27 cellular contexts compared by ENCODE assay signal in the genomic region with DNA sequence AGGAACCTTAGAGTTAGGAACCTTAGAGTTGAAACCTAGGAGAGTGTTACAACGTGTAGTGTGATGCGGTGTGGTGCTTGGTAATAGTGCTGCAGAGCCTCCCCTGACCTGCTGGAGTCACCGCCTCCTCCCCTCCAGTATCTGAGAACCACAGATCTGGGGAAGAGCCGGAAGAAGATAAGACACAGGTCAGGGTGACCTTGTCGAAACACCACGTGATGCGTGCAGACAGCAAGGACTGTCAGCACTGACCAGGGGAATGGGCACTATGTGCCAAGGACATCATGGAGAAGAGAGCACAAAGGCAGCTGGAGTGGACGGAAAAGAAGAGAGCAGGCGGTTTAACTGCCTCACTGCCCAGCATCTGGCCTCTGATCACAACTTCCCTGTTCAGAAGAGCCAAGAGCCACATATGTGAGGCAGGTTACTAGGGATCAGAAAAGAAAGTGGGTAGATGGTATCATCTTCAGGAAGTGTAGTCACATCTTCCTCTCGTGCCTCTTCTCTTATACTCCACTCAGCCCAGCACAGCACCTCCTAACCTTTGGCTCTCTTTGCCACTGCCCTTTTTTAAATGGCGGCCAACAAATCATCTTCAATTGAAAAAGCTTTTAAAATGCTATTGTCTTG.
"Had no signal": no experiment of that assay in that cellular context is flagged by ENCODE, and none has a peak within 500 bp of the region (broad histone marks: within the 10 kb centered on the region; RNA-seq: fewer than 3 reads in every experiment).

No MANE protein-coding gene starts in this region.

- H3K9me3 ChIP-seq: esophagus muscularis mucosa, gastrocnemius medialis, left ventricle myocardium inferior, right lobe of liver, stomach, suprapubic skin, transverse colon had no signal

- H3K9me3 Mint-ChIP-seq: activated B cell treated with CpG ODN at 0.5 μM for 24 hours; activated T-cell treated with anti-CD3 and anti-CD28 coated beads, Interleukin-2, amount 50 U/mL, for 4 hours; brain; dendritic cell treated with granulocyte-macrophage colony-stimulating factor and Interleukin-4, amounts not matched to agents 40 ng/mL and 50 ng/mL, for 4 days; mesothelial cell of epicardium; natural killer cell; stimulated activated memory B cell treated with anti-CD40 and anti-IgM and Interleukin-4, amounts not matched to agents 10 μg/mL and 1 μg/mL and 100 μg/mL, for 72 hours had no signal

- H3K36me3 Mint-ChIP-seq: natural killer cell had no signal

- H3K27me3 ChIP-seq: esophagus muscularis mucosa, gastrocnemius medialis, right lobe of liver, stomach, suprapubic skin, transverse colon had no signal

- H3K27ac ChIP-seq: esophagus muscularis mucosa, gastrocnemius medialis, left ventricle myocardium inferior, right lobe of liver, stomach, suprapubic skin, transverse colon had no signal

- ATAC-seq: activated CD4-positive, alpha-beta T cell treated with anti-CD3 and anti-CD28 coated beads for 36 hours; activated T-cell treated with anti-CD3 and anti-CD28 coated beads, Interleukin-2, amount 50 U/mL, for 4 hours; gastrocnemius medialis; right lobe of liver; stimulated activated memory B cell treated with anti-CD40 and anti-IgM and Interleukin-4, amounts not matched to agents 10 μg/mL and 1 μg/mL and 100 μg/mL, for 72 hours had no signal

- H3K4me1 Mint-ChIP-seq: activated CD4-positive, alpha-beta T cell treated with anti-CD3 and anti-CD28 coated beads for 36 hours had no signal

- DNase-seq: activated B cell treated with CpG ODN at 0.5 μM for 24 hours; activated CD4-positive, alpha-beta T cell treated with anti-CD3 and anti-CD28 coated beads for 36 hours; activated CD4-positive, alpha-beta T cell treated with anti-CD3 and anti-CD28 coated beads, Interleukin-2, amount 50 U/mL, for 4 hours; activated CD8-positive, alpha-beta memory T cell treated with anti-CD3 and anti-CD28 coated beads for 24 hours; activated CD8-positive, alpha-beta memory T cell treated with anti-CD3 and anti-CD28 coated beads, Interleukin-2, amount 50 U/mL, for 4 hours; activated naive CD4-positive, alpha-beta T cell treated with Interleukin-2 at 50 U/mL for 16 hours; activated T-cell treated with anti-CD3 and anti-CD28 coated beads, Interleukin-2, amount 50 U/mL, for 4 hours; anterior cingulate cortex; caudate nucleus; effector memory CD4-positive, alpha-beta T cell; gastrocnemius medialis; hypothalamus; left ventricle myocardium inferior; mammary epithelial cell; natural killer cell; nucleus accumbens; right lobe of liver; small intestine; stimulated activated CD4-positive, alpha-beta T cell treated with anti-CD3 and anti-CD28 coated beads, Interleukin-2, amount 100 ng/mL, for 24 hours; stomach; transverse colon had no signal

- H3K4me3 ChIP-seq: esophagus muscularis mucosa, gastrocnemius medialis, left ventricle myocardium inferior, right lobe of liver, stomach, suprapubic skin, transverse colon had no signal

- H3K4me3 Mint-ChIP-seq: activated B cell treated with CpG ODN at 0.5 μM for 24 hours; activated CD4-positive, alpha-beta T cell treated with anti-CD3 and anti-CD28 coated beads for 36 hours; activated T-cell treated with anti-CD3 and anti-CD28 coated beads, Interleukin-2, amount 50 U/mL, for 4 hours; brain; dendritic cell treated with granulocyte-macrophage colony-stimulating factor and Interleukin-4, amounts not matched to agents 40 ng/mL and 50 ng/mL, for 4 days; mesothelial cell of epicardium; natural killer cell; stimulated activated memory B cell treated with anti-CD40 and anti-IgM and Interleukin-4, amounts not matched to agents 10 μg/mL and 1 μg/mL and 100 μg/mL, for 72 hours had no signal

- H3K27me3 Mint-ChIP-seq: activated B cell treated with CpG ODN at 0.5 μM for 24 hours; activated CD4-positive, alpha-beta T cell treated with anti-CD3 and anti-CD28 coated beads for 36 hours; brain; dendritic cell treated with granulocyte-macrophage colony-stimulating factor and Interleukin-4, amounts not matched to agents 40 ng/mL and 50 ng/mL, for 4 days; stimulated activated memory B cell treated with anti-CD40 and anti-IgM and Interleukin-4, amounts not matched to agents 10 μg/mL and 1 μg/mL and 100 μg/mL, for 72 hours had no signal

- H3K27ac Mint-ChIP-seq: activated B cell treated with CpG ODN at 0.5 μM for 24 hours; activated CD4-positive, alpha-beta T cell treated with anti-CD3 and anti-CD28 coated beads for 36 hours; dendritic cell treated with granulocyte-macrophage colony-stimulating factor and Interleukin-4, amounts not matched to agents 40 ng/mL and 50 ng/mL, for 4 days; mesothelial cell of epicardium; natural killer cell; stimulated activated memory B cell treated with anti-CD40 and anti-IgM and Interleukin-4, amounts not matched to agents 10 μg/mL and 1 μg/mL and 100 μg/mL, for 72 hours had no signal

- H3K4me1 ChIP-seq: gastrocnemius medialis, right lobe of liver, suprapubic skin, transverse colon had no signal
